1 cellular context compared by ENCODE assay signal in genomic region chr20:25858495-25859425, GRCh38.
TF ChIP-seq lines count a peak whose summit lies in the region.

No MANE protein-coding gene starts in this region.

TF ChIP-seq in H1, 55 proteins besides CTCF, POLR2A, EP300 and RAD21:
- TF ChIP-seq CBX8 (IDR thresholded peaks at IDR 0.05; ENCODE audit: borderline replicate concordance, low read depth, low read length) (no peak), NRF1 (IDR thresholded peaks at IDR 0.05; ENCODE audit: low read depth, low read length) (no peak), KDM4A (IDR thresholded peaks at IDR 0.05; ENCODE audit: low read depth, low read length, severe bottlenecking) (peak; percentile 56), KDM5A (IDR thresholded peaks at IDR 0.05; ENCODE audit: low read length) (no peak), EZH2 (IDR thresholded peaks at IDR 0.05; ENCODE audit: low read depth, low read length, severe bottlenecking) (peak; percentile 41)
- TF ChIP-seq, protein P1, sequence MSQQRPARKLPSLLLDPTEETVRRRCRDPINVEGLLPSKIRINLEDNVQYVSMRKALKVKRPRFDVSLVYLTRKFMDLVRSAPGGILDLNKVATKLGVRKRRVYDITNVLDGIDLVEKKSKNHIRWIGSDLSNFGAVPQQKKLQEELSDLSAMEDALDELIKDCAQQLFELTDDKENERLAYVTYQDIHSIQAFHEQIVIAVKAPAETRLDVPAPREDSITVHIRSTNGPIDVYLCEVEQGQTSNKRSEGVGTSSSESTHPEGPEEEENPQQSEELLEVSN (IDR thresholded peaks at IDR 0.05): no peak
